ENCODE assay signal across 26 cellular contexts in genomic region chr19:964116-964520, GRCh38. TPM values are rescaled to one million over a fixed set of nuclear protein-coding genes. Genes with fewer than 3 reads are reported as not detected.
DNase-seq lines count a peak whose midpoint lies in the region; ATAC-seq, FAIRE-seq and TF ChIP-seq lines count a peak whose summit lies in the region.
"Had no signal": no experiment of that assay in that cellular context is flagged by ENCODE, and none has a peak within 500 bp of the region (broad histone marks: within the 10 kb centered on the region; RNA-seq: fewer than 3 reads in every experiment).

No MANE protein-coding gene starts in this region.

- no peak overlapping the region for H4K8ac ChIP-seq in IMR-90 (ENCODE audit: low read depth in 2 of 2, low read length in 2 of 2)
- no peak overlapping the region for H4K8ac ChIP-seq in trophoblast cell (ENCODE audit: low read depth, low read length)

- no peak overlapping the region for H2BK15ac ChIP-seq in IMR-90 (ENCODE audit: low read depth, low read length)

- CTCF ChIA-PET in IMR-90 (lab: Yijun Ruan, JAX) (no interaction called here), K562 (lab: Yijun Ruan, JAX; ENCODE audit: low intra/inter-chr PET ratio) (no interaction called here), WTC11 (lab: Charles Lee) (no interaction called here)

- dilution Hi-C loops in IMR-90 (cut with HindIII; ENCODE audit: low sequenced_read_pairs, unreplicated experiment): no loop called here

- no peak overlapping the region for H3K4ac ChIP-seq in IMR-90 (ENCODE audit: low read depth, low read length)
- peak overlapping the region; percentile 11 for H3K4ac ChIP-seq in trophoblast cell (ENCODE audit: low read depth, low read length)

- POLR2A ChIA-PET in IMR-90 (lab: Charles Lee; ENCODE audit: unreplicated experiment) (no interaction called here), K562 (lab: Yijun Ruan, JAX) (interaction anchor here (1.0 kb wide), 1 partner anchor 20 kb away, joined by 3 read pairs; no protein-coding TSS in a partner anchor), WTC11 (lab: Charles Lee) (no interaction called here)

- H2BK120ac ChIP-seq in IMR-90 (ENCODE audit: low read depth, low read length) (no peak overlapping the region), trophoblast cell (ENCODE audit: insufficient read depth, low read length, poor library complexity) (no peak overlapping the region)

- H2BK5ac ChIP-seq in IMR-90 (ENCODE audit: low read depth, low read length, poor library complexity, severe bottlenecking) (no peak overlapping the region), trophoblast cell (ENCODE audit: low read depth, low read length, poor library complexity) (no peak overlapping the region)

- no peak overlapping the region for H3K56ac ChIP-seq in IMR-90 (ENCODE audit: extremely low read depth, insufficient read depth, low read length)

- H3K36me3 ChIP-seq in IMR-90 (ENCODE audit: control insufficient read depth, insufficient read depth, low read length): peaks cover 73% of the 10 kb centered on the region
- peaks cover 83% of the 10 kb centered on the region for H3K36me3 ChIP-seq in K562 (ENCODE audit: control insufficient read depth, insufficient read depth, low read length)
- peaks cover 83 to 89% of the 10 kb centered on the region in 2 experiments for H3K36me3 ChIP-seq in trophoblast cell (ENCODE audit: control insufficient read depth in 1 of 2, insufficient read depth in 2 of 2, low read length in 2 of 2)

- H2AFZ ChIP-seq in IMR-90 (replicated peaks; ENCODE audit: low read length, poor library complexity) (no peak overlapping the region), K562 (ENCODE audit: low read depth, low read length) (no peak overlapping the region), trophoblast cell (ENCODE audit: insufficient read depth, low read length, poor library complexity) (no peak overlapping the region)
- H2AFZ ChIP-seq: GM23338 had no signal

- H2BK12ac ChIP-seq in trophoblast cell (ENCODE audit: low read length): no peak overlapping the region

- TF ChIP-seq RAD21 in IMR-90 (IDR thresholded peaks at IDR 0.05; ENCODE audit: low read length) (no peak), K562 (CRISPR knock-in tag; conservative IDR thresholded peaks at IDR 0.05 in 1 of 2, IDR thresholded peaks at IDR 0.05 in 1 of 2) (no peak)

- peaks cover 36% of the 10 kb centered on the region for H3K79me2 ChIP-seq in K562 (ENCODE audit: control insufficient read depth, insufficient read depth, low read length)
- H3K79me2 ChIP-seq in trophoblast cell (ENCODE audit: control insufficient read depth, insufficient read depth, low read length, poor library complexity): peaks cover 12% of the 10 kb centered on the region

- H4K12ac ChIP-seq in trophoblast cell (ENCODE audit: low read depth, low read length): no peak overlapping the region

- 95% methylated on average over 16 of the region's 16 CpGs; no CpG with 5 or more reads in 1 of the 2 experiments for WGBS in IMR-90 (ENCODE audit: extremely low coverage in 2 of 2, insufficient read length in 1 of 2), 2 experiments
- WGBS in K562 (ENCODE audit: insufficient coverage, low coverage, missing lambda C conversion rate): 98% methylated on average over 7 of the region's 16 CpGs
- no CpG with 5 or more reads among the region's 16 CpGs for WGBS in trophoblast cell (ENCODE audit: extremely low coverage, insufficient coverage, insufficient read length)

- H3K4me2 ChIP-seq in IMR-90 (ENCODE audit: low read depth, low read length): no peak overlapping the region
- H3K4me2 ChIP-seq in K562 (ENCODE audit: insufficient read depth, low read length): no peak overlapping the region
- no peak overlapping the region for H3K4me2 ChIP-seq in trophoblast cell (ENCODE audit: low read length)
- H3K4me2 ChIP-seq: A549, GM23338, KMS-11 had no signal

- no peak overlapping the region for H3K9ac ChIP-seq in IMR-90 (ENCODE audit: low read depth, low read length)
- H3K9ac ChIP-seq in K562 (ENCODE audit: insufficient read depth in 1 of 2, low read depth in 2 of 2, low read length in 2 of 2): no peak overlapping the region
- H3K9ac ChIP-seq in trophoblast cell (ENCODE audit: low read length): no peak overlapping the region
- H3K9ac ChIP-seq: KMS-11 had no signal

- TF ChIP-seq CTCF in IMR-90 (conservative IDR thresholded peaks at IDR 0.05; ENCODE audit: low read depth, low read length): no peak
- TF ChIP-seq CTCF in K562 (IDR thresholded peaks at IDR 0.05 in 2 of 3, conservative IDR thresholded peaks at IDR 0.05 in 1 of 3; ENCODE audit: insufficient read depth in 2 of 3, low read depth in 1 of 3, low read length in 3 of 3): no peak
- no peak for TF ChIP-seq CTCF in WTC11 (IDR thresholded peaks at IDR 0.05)

- BruUV-seq in IMR-90 (replicated peaks; lab: Mats Ljungman, UMichigan): no TSS peak
- BruUV-seq in K562 (replicated peaks; lab: Mats Ljungman, UMichigan): no TSS peak

- TF ChIP-seq POLR2A in IMR-90 (IDR thresholded peaks at IDR 0.05; ENCODE audit: low read depth, low read length) (no peak), K562 (conservative IDR thresholded peaks at IDR 0.05) (no peak)

- no peak for TF ChIP-seq EP300 in K562 (IDR thresholded peaks at IDR 0.05; ENCODE audit: low read length)

- peak overlapping the region; percentile 65 for H2AK9ac ChIP-seq in IMR-90 (replicated peaks; ENCODE audit: low read depth, low read length, poor library complexity)

- peaks cover 17% of the 10 kb centered on the region for H3K9me3 Mint-ChIP-seq in WTC11

- H4K20me1 ChIP-seq in IMR-90 (ENCODE audit: insufficient read depth, low read length) (peaks cover 24% of the 10 kb centered on the region; the same call in 1 of the 2 replicates), K562 (replicated peaks; ENCODE audit: control insufficient read depth, insufficient read depth, low read length) (no peaks in the 10 kb centered on the region)

- DNase-seq in IMR-90 (no peak), K562 (ENCODE audit: extremely low read depth in 1 of 4, low spot score in 3 of 4) (no peak), trophoblast cell (no peak), WTC11 (ENCODE audit: low spot score) (no peak), urothelium cell line (ENCODE audit: low spot score) (no peak)
- DNase-seq: AML-193, C1 segment of cervical spinal cord, COR-L47, DMS53, H9, HFFc6, NCI-H1048, NCI-H1417, NCI-H1694, NCI-H2081, NCI-H2227 treated with DMSO at 0.1 percent for 48 hours, NCI-H69, RPMI8226, SHP77 had no signal

- no peaks in the 10 kb centered on the region for H3K9me3 ChIP-seq in IMR-90 (ENCODE audit: control insufficient read depth, insufficient read depth, low read length)
- H3K9me3 ChIP-seq in K562 (replicated peaks; ENCODE audit: control insufficient read depth, insufficient read depth, low read depth, low read length): peaks cover 20% of the 10 kb centered on the region
- H3K9me3 ChIP-seq in trophoblast cell (ENCODE audit: insufficient read depth, low read depth, low read length): peaks cover 6% of the 10 kb centered on the region
- H3K9me3 ChIP-seq: A549 had no signal

- no peak overlapping the region for H3K27ac Mint-ChIP-seq in WTC11
- H3K27ac Mint-ChIP-seq: CD4-positive, alpha-beta memory T cell; GM23338; HFFc6 had no signal

- H3K4me3 ChIP-seq in IMR-90 (ENCODE audit: insufficient read depth, low read depth, low read length): no peak overlapping the region
- H3K4me3 ChIP-seq in K562: no peak overlapping the region
- no peak overlapping the region for H3K4me3 ChIP-seq in trophoblast cell (ENCODE audit: low read depth, low read length)
- H3K4me3 ChIP-seq: A549, GM23338 had no signal

- ATAC-seq in IMR-90 (ENCODE audit: low read depth): no peak
- no peak for ATAC-seq in K562
- ATAC-seq in WTC11: no peak
- ATAC-seq: A549 had no signal

- intact Hi-C loops in IMR-90 (cut with micrococcal nuclease): no loop called here
- intact Hi-C loops in K562 (cut with micrococcal nuclease): no loop called here

- no peak overlapping the region for H2BK20ac ChIP-seq in IMR-90 (ENCODE audit: low read depth, low read length)

- H2AK5ac ChIP-seq in IMR-90 (ENCODE audit: low read depth, low read length) (no peak overlapping the region), trophoblast cell (ENCODE audit: low read length) (no peak overlapping the region)

- H3K27me3 ChIP-seq in IMR-90 (ENCODE audit: control insufficient read depth, insufficient read depth, low read length): no peaks in the 10 kb centered on the region
- H3K27me3 ChIP-seq in K562 (ENCODE audit: control insufficient read depth in 2 of 2, insufficient read depth in 2 of 2, low read length in 2 of 2): no peaks in the 10 kb centered on the region
- no peaks in the 10 kb centered on the region for H3K27me3 ChIP-seq in trophoblast cell (ENCODE audit: insufficient read depth, low read length)

- H3K27ac ChIP-seq in IMR-90 (ENCODE audit: insufficient read depth, low read length) (no peak overlapping the region), K562 (ENCODE audit: extremely low read depth, low read depth, low read length) (no peak overlapping the region), trophoblast cell (ENCODE audit: low read depth, low read length) (peak overlapping the region; percentile 52)
- H3K27ac ChIP-seq: A549, KMS-11 had no signal

- H3K79me1 ChIP-seq in IMR-90 (ENCODE audit: low read depth in 1 of 2, low read length in 2 of 2) (peaks cover 50 to 77% of the 10 kb centered on the region in 2 experiments), trophoblast cell (ENCODE audit: low read length) (peaks cover 13% of the 10 kb centered on the region)

- H3K4me1 Mint-ChIP-seq in WTC11: peaks cover 14% of the 10 kb centered on the region

- H3K9me1 ChIP-seq in IMR-90 (ENCODE audit: insufficient read depth, low read length) (peaks cover 6% of the 10 kb centered on the region; the same call in 1 of the 2 replicates), K562 (ENCODE audit: control insufficient read depth, insufficient read depth, low read length) (no peaks in the 10 kb centered on the region)

- in situ Hi-C loops in IMR-90 (cut with MboI; ENCODE audit: low sequenced_read_pairs) (no loop called here), K562 (cut with MboI) (no loop called here)

- no peak overlapping the region for H3K4me3 Mint-ChIP-seq in WTC11
- H3K4me3 Mint-ChIP-seq: CD4-positive, alpha-beta memory T cell; GM23338; H9; HFFc6 had no signal

- H3K14ac ChIP-seq in IMR-90 (replicated peaks; ENCODE audit: low read depth, low read length): no peak overlapping the region
- H3K14ac ChIP-seq in trophoblast cell (ENCODE audit: low read length): no peak overlapping the region

- H4K5ac ChIP-seq in IMR-90 (ENCODE audit: low read depth, low read length): no peak overlapping the region

- H3K18ac ChIP-seq in IMR-90 (ENCODE audit: low read depth, low read length) (no peak overlapping the region), trophoblast cell (ENCODE audit: low read length) (peak overlapping the region; percentile 58)

- H3K23ac ChIP-seq in IMR-90 (ENCODE audit: low read depth, low read length) (no peak overlapping the region), trophoblast cell (ENCODE audit: low read length) (no peak overlapping the region)

- H4K91ac ChIP-seq in IMR-90 (ENCODE audit: insufficient read depth, low read depth, low read length) (no peak overlapping the region), trophoblast cell (ENCODE audit: low read depth, low read length) (no peak overlapping the region)

- peaks cover 58% of the 10 kb centered on the region for H3K36me3 Mint-ChIP-seq in WTC11

- FAIRE-seq in K562 (lab: Jason Lieb, UNC) (no peak), urothelium cell line (lab: Jason Lieb, UNC) (no peak)
- FAIRE-seq: A549, HTR-8/SVneo had no signal

- H3K4me1 ChIP-seq in IMR-90 (ENCODE audit: control insufficient read depth, insufficient read depth, low read length) (peaks cover 5% of the 10 kb centered on the region), K562 (replicated peaks in 1 of 2; ENCODE audit: control insufficient read depth in 2 of 2, insufficient read depth in 2 of 2, low read length in 2 of 2) (peaks cover 38 to 60% of the 10 kb centered on the region in 2 experiments), trophoblast cell (ENCODE audit: control insufficient read depth in 1 of 2, insufficient read depth in 2 of 2, low read length in 2 of 2) (peaks cover 22 to 27% of the 10 kb centered on the region in 2 experiments)

- H3K27me3 Mint-ChIP-seq in WTC11 (ENCODE audit: low read depth): no peaks in the 10 kb centered on the region
- H3K27me3 Mint-ChIP-seq: CD4-positive, alpha-beta memory T cell had no signal

RNA-seq across cellular contexts. Expression of gene WDR18, which starts 20.0 kb away (rescaled TPM):
- total RNA-seq in IMR-90 (2012; rRNA removed) (37.1 and 38.9 TPM in 2 replicates), K562 (2014; rRNA removed) (181 and 210 TPM in 2 replicates), K562 (2014; rRNA removed; fragmentation: Illumina TruSeq; extraction: Trizol) (13.0 and 15.5 TPM in 2 replicates), K562 (2015; rRNA removed; fragmentation: Illumina TruSeq; extraction: Trizol) (37.6 and 45.0 TPM in 2 replicates), K562 (2021) (128 and 134 TPM in 2 replicates), WTC11 (2021) (140 to 147 TPM (median 146 TPM) in 3 replicates)
- polyA plus RNA-seq in IMR-90 (2012; rRNA removed) (56.9 and 74.5 TPM in 2 replicates), K562 (2011; rRNA removed) (30.1 and 47.8 TPM in 2 replicates), K562 (2014; fragmentation: Illumina TruSeq; extraction: Trizol) (16.3 and 52.9 TPM in 2 replicates), K562 (2014; fragmentation: Nextera tagmentation; extraction: Ambion mirVana) (1 to 10 TPM in 1 of 2 experiments, under 1 TPM in 1; 0.65 to 1.1 TPM), K562 (2014; rRNA removed) (106 and 130 TPM in 2 replicates)
- polyA plus RNA-seq in IMR-90 (2012; cell fraction: cytosol; rRNA removed): 28.1 and 66.5 TPM in 2 replicates
- 114 and 350 TPM in 2 replicates for polyA plus RNA-seq in IMR-90 (2012; cell fraction: nucleus; rRNA removed; ENCODE audit: low replicate concordance)
- total RNA-seq in K562 (2011; cell fraction: chromatin; rRNA removed; ENCODE audit: low replicate concordance): 32.2 and 119 TPM in 2 replicates
- 140 and 174 TPM in 2 replicates for total RNA-seq in K562 (2011; cell fraction: nucleolus; rRNA removed)
- total RNA-seq in K562 (2011; cell fraction: nucleoplasm; rRNA removed): 50.0 and 55.1 TPM in 2 replicates
- 62.1 and 244 TPM in 2 replicates for polyA plus RNA-seq in K562 (2011; cell fraction: cytosol; rRNA removed)
- 137 and 203 TPM in 2 replicates for polyA plus RNA-seq in K562 (2011; cell fraction: nucleus; rRNA removed)
- 73.6 and 92.2 TPM in 2 replicates for polyA plus RNA-seq in K562 (2012)
- 17.0 and 26.0 TPM in 2 replicates for polyA minus RNA-seq in K562 (2011; rRNA and poly(A)+ RNA removed)
- 90.0 and 91.8 TPM in 2 replicates for polyA minus RNA-seq in K562 (2011; cell fraction: cytosol; rRNA and poly(A)+ RNA removed)
- polyA minus RNA-seq in K562 (2011; cell fraction: nucleus; rRNA and poly(A)+ RNA removed): 52.1 and 52.4 TPM in 2 replicates
- 43.8 and 45.6 TPM in 2 replicates for polyA plus RNA-seq in trophoblast cell (2013)

RNA-seq across cellular contexts. Expression of gene GRIN3B, which starts 36.1 kb away (rescaled TPM):
- total RNA-seq in IMR-90 (2012; rRNA removed): under 0.01 and 0.28 TPM in 2 replicates
- 0.91 and 1.8 TPM in 2 replicates for polyA plus RNA-seq in IMR-90 (2012; rRNA removed)
- 1.0 and 2.6 TPM in 2 replicates for polyA plus RNA-seq in IMR-90 (2012; cell fraction: cytosol; rRNA removed)
- 6.9 and 13.4 TPM in 2 replicates for polyA plus RNA-seq in IMR-90 (2012; cell fraction: nucleus; rRNA removed; ENCODE audit: low replicate concordance)
- 0.32 and 0.88 TPM in 2 replicates for total RNA-seq in K562 (2011; cell fraction: chromatin; rRNA removed; ENCODE audit: low replicate concordance)
- total RNA-seq in K562 (2011; cell fraction: nucleolus; rRNA removed): 1.3 and 2.9 TPM in 2 replicates
- total RNA-seq in K562 (2011; cell fraction: nucleoplasm; rRNA removed): 0.29 and 0.46 TPM in 2 replicates
- 0.95 TPM in 1 of 2 replicates, not detected in the other for total RNA-seq in K562 (2014; rRNA removed)
- not detected in 2 replicates for total RNA-seq in K562 (2014; rRNA removed; fragmentation: Illumina TruSeq; extraction: Trizol)
- total RNA-seq in K562 (2015; rRNA removed; fragmentation: Illumina TruSeq; extraction: Trizol): not detected in 2 replicates
- total RNA-seq in K562 (2021): 0.51 TPM in 1 of 2 replicates, not detected in the other
- 0.06 and 0.23 TPM in 2 replicates for polyA plus RNA-seq in K562 (2011; rRNA removed)
- polyA plus RNA-seq in K562 (2011; cell fraction: cytosol; rRNA removed): 0.31 and 0.53 TPM in 2 replicates
- 2.2 and 2.5 TPM in 2 replicates for polyA plus RNA-seq in K562 (2011; cell fraction: nucleus; rRNA removed)
- polyA plus RNA-seq in K562 (2012): 0.12 and 0.51 TPM in 2 replicates
- polyA plus RNA-seq in K562 (2014; fragmentation: Illumina TruSeq; extraction: Trizol): not detected in 2 replicates
- polyA plus RNA-seq in K562 (2014; fragmentation: Nextera tagmentation; extraction: Ambion mirVana): not detected
- polyA plus RNA-seq in K562 (2014; rRNA removed): 0.15 and 0.19 TPM in 2 replicates
- polyA minus RNA-seq in K562 (2011; rRNA and poly(A)+ RNA removed): 0.06 TPM in 1 of 2 replicates, not detected in the other
- polyA minus RNA-seq in K562 (2011; cell fraction: cytosol; rRNA and poly(A)+ RNA removed): not detected in 2 replicates
- polyA minus RNA-seq in K562 (2011; cell fraction: nucleus; rRNA and poly(A)+ RNA removed): 0.40 and 1.4 TPM in 2 replicates
- polyA plus RNA-seq in trophoblast cell (2013): 1.8 and 1.9 TPM in 2 replicates
- total RNA-seq in WTC11 (2021): 1.9 to 2.5 TPM (median 2.4 TPM) in 3 replicates
- total RNA-seq: CD4-positive, alpha-beta memory T cell; Daoy; NCI-H460 had no signal
- polyA plus RNA-seq: CD4-positive, alpha-beta memory T cell had no signal

RNA-seq across cellular contexts. Expression of gene ARID3A, which starts 38.3 kb away (rescaled TPM):
- total RNA-seq in IMR-90 (2012; rRNA removed) (16.0 and 16.7 TPM in 2 replicates), K562 (2014; rRNA removed) (55.2 and 62.0 TPM in 2 replicates), K562 (2014; rRNA removed; fragmentation: Illumina TruSeq; extraction: Trizol) (14.8 and 16.4 TPM in 2 replicates), K562 (2015; rRNA removed; fragmentation: Illumina TruSeq; extraction: Trizol) (39.0 and 41.3 TPM in 2 replicates), K562 (2021) (97.2 and 118 TPM in 2 replicates), WTC11 (2021) (102 to 116 TPM (median 113 TPM) in 3 replicates)
- polyA plus RNA-seq in IMR-90 (2012; rRNA removed) (23.1 and 29.4 TPM in 2 replicates), K562 (2011; rRNA removed) (27.9 and 44.1 TPM in 2 replicates), K562 (2014; fragmentation: Illumina TruSeq; extraction: Trizol) (31.2 and 62.4 TPM in 2 replicates), K562 (2014; fragmentation: Nextera tagmentation; extraction: Ambion mirVana) (1 to 10 TPM; 1.4 to 2.0 TPM), K562 (2014; rRNA removed) (31.0 and 46.7 TPM in 2 replicates)
- polyA plus RNA-seq in IMR-90 (2012; cell fraction: cytosol; rRNA removed): 11.4 and 20.8 TPM in 2 replicates
- 47.6 and 91.2 TPM in 2 replicates for polyA plus RNA-seq in IMR-90 (2012; cell fraction: nucleus; rRNA removed; ENCODE audit: low replicate concordance)
- 89.0 and 254 TPM in 2 replicates for total RNA-seq in K562 (2011; cell fraction: chromatin; rRNA removed; ENCODE audit: low replicate concordance)
- total RNA-seq in K562 (2011; cell fraction: nucleolus; rRNA removed): 180 and 206 TPM in 2 replicates
- 120 and 121 TPM in 2 replicates for total RNA-seq in K562 (2011; cell fraction: nucleoplasm; rRNA removed)
- 43.2 and 88.8 TPM in 2 replicates for polyA plus RNA-seq in K562 (2011; cell fraction: cytosol; rRNA removed)
- 58.8 and 128 TPM in 2 replicates for polyA plus RNA-seq in K562 (2011; cell fraction: nucleus; rRNA removed)
- polyA plus RNA-seq in K562 (2012): 49.0 and 52.3 TPM in 2 replicates
- 36.2 and 53.3 TPM in 2 replicates for polyA minus RNA-seq in K562 (2011; rRNA and poly(A)+ RNA removed)
- polyA minus RNA-seq in K562 (2011; cell fraction: cytosol; rRNA and poly(A)+ RNA removed): 119 and 167 TPM in 2 replicates
- polyA minus RNA-seq in K562 (2011; cell fraction: nucleus; rRNA and poly(A)+ RNA removed): 45.8 and 47.4 TPM in 2 replicates
- polyA plus RNA-seq in trophoblast cell (2013): 445 and 449 TPM in 2 replicates

RNA-seq across cellular contexts. Expression of gene KISS1R, which starts 47.0 kb away (rescaled TPM):
- total RNA-seq in IMR-90 (2012; rRNA removed) (not detected in 2 replicates), K562 (2014; rRNA removed) (19.3 and 26.7 TPM in 2 replicates), K562 (2014; rRNA removed; fragmentation: Illumina TruSeq; extraction: Trizol) (0.80 and 1.1 TPM in 2 replicates), K562 (2015; rRNA removed; fragmentation: Illumina TruSeq; extraction: Trizol) (2.0 and 2.7 TPM in 2 replicates), K562 (2021) (36.2 and 39.4 TPM in 2 replicates), WTC11 (2021) (2.9 to 4.4 TPM (median 3.6 TPM) in 3 replicates)
- polyA plus RNA-seq in IMR-90 (2012; rRNA removed) (not detected in 2 replicates), K562 (2011; rRNA removed) (2.8 and 6.3 TPM in 2 replicates), K562 (2014; fragmentation: Illumina TruSeq; extraction: Trizol) (0.37 and 2.7 TPM in 2 replicates), K562 (2014; fragmentation: Nextera tagmentation; extraction: Ambion mirVana) (under 1 TPM; 0.55 to 0.75 TPM), K562 (2014; rRNA removed) (17.3 and 26.8 TPM in 2 replicates)
- polyA plus RNA-seq in IMR-90 (2012; cell fraction: cytosol; rRNA removed): 0.02 and 0.09 TPM in 2 replicates
- polyA plus RNA-seq in IMR-90 (2012; cell fraction: nucleus; rRNA removed; ENCODE audit: low replicate concordance): 0.13 TPM in 1 of 2 replicates, not detected in the other
- 13.9 and 50.0 TPM in 2 replicates for total RNA-seq in K562 (2011; cell fraction: chromatin; rRNA removed; ENCODE audit: low replicate concordance)
- 79.5 and 104 TPM in 2 replicates for total RNA-seq in K562 (2011; cell fraction: nucleolus; rRNA removed)
- 29.6 and 30.1 TPM in 2 replicates for total RNA-seq in K562 (2011; cell fraction: nucleoplasm; rRNA removed)
- polyA plus RNA-seq in K562 (2011; cell fraction: cytosol; rRNA removed): 4.3 and 59.2 TPM in 2 replicates
- polyA plus RNA-seq in K562 (2011; cell fraction: nucleus; rRNA removed): 36.4 and 172 TPM in 2 replicates
- 6.9 and 23.9 TPM in 2 replicates for polyA plus RNA-seq in K562 (2012)
- 0.30 and 1.8 TPM in 2 replicates for polyA minus RNA-seq in K562 (2011; rRNA and poly(A)+ RNA removed)
- polyA minus RNA-seq in K562 (2011; cell fraction: cytosol; rRNA and poly(A)+ RNA removed): 5.8 and 14.1 TPM in 2 replicates
- polyA minus RNA-seq in K562 (2011; cell fraction: nucleus; rRNA and poly(A)+ RNA removed): 5.8 and 22.6 TPM in 2 replicates
- 0.10 and 0.14 TPM in 2 replicates for polyA plus RNA-seq in trophoblast cell (2013)
- total RNA-seq: Daoy, HFFc6, NCI-H460 had no signal

RNA-seq across cellular contexts. Expression of gene R3HDM4, which starts 51.1 kb away (rescaled TPM):
- total RNA-seq in IMR-90 (2012; rRNA removed) (8.9 and 9.0 TPM in 2 replicates), K562 (2014; rRNA removed) (63.2 and 75.6 TPM in 2 replicates), K562 (2014; rRNA removed; fragmentation: Illumina TruSeq; extraction: Trizol) (21.4 and 26.2 TPM in 2 replicates), K562 (2015; rRNA removed; fragmentation: Illumina TruSeq; extraction: Trizol) (44.6 and 46.1 TPM in 2 replicates), K562 (2021) (133 and 138 TPM in 2 replicates), WTC11 (2021) (85.5 to 99.5 TPM (median 88.3 TPM) in 3 replicates)
- polyA plus RNA-seq in IMR-90 (2012; rRNA removed) (51.5 and 52.5 TPM in 2 replicates), K562 (2011; rRNA removed) (59.0 and 93.9 TPM in 2 replicates), K562 (2014; fragmentation: Illumina TruSeq; extraction: Trizol) (87.6 and 109 TPM in 2 replicates), K562 (2014; fragmentation: Nextera tagmentation; extraction: Ambion mirVana) (1 to 10 TPM; 3.2 to 5.6 TPM), K562 (2014; rRNA removed) (140 and 154 TPM in 2 replicates)
- polyA plus RNA-seq in IMR-90 (2012; cell fraction: cytosol; rRNA removed): 36.9 and 69.3 TPM in 2 replicates
- polyA plus RNA-seq in IMR-90 (2012; cell fraction: nucleus; rRNA removed; ENCODE audit: low replicate concordance): 60.4 and 87.8 TPM in 2 replicates
- 66.6 and 166 TPM in 2 replicates for total RNA-seq in K562 (2011; cell fraction: chromatin; rRNA removed; ENCODE audit: low replicate concordance)
- total RNA-seq in K562 (2011; cell fraction: nucleolus; rRNA removed): 109 and 113 TPM in 2 replicates
- 92.6 and 119 TPM in 2 replicates for total RNA-seq in K562 (2011; cell fraction: nucleoplasm; rRNA removed)
- polyA plus RNA-seq in K562 (2011; cell fraction: cytosol; rRNA removed): 105 and 207 TPM in 2 replicates
- 149 and 223 TPM in 2 replicates for polyA plus RNA-seq in K562 (2011; cell fraction: nucleus; rRNA removed)
- polyA plus RNA-seq in K562 (2012): 85.0 and 165 TPM in 2 replicates
- polyA minus RNA-seq in K562 (2011; rRNA and poly(A)+ RNA removed): 11.6 and 16.6 TPM in 2 replicates
- polyA minus RNA-seq in K562 (2011; cell fraction: cytosol; rRNA and poly(A)+ RNA removed): 30.8 and 60.9 TPM in 2 replicates
- 22.8 and 25.2 TPM in 2 replicates for polyA minus RNA-seq in K562 (2011; cell fraction: nucleus; rRNA and poly(A)+ RNA removed)
- 51.5 and 52.5 TPM in 2 replicates for polyA plus RNA-seq in trophoblast cell (2013)
